1 cellular context compared by ENCODE assay signal in genomic region chr2:62595468-62595867, GRCh38.
TF ChIP-seq lines count a peak whose summit lies in the region.

No MANE protein-coding gene starts in this region.

TF ChIP-seq in SK-N-SH treated with all-trans-retinoic acid at 6 μM for 48 hours, 23 proteins besides CTCF, POLR2A, EP300 and RAD21 (continued from another document):
- TF ChIP-seq CREB5 (CRISPR knock-in tag; IDR thresholded peaks at IDR 0.05; ENCODE audit: low read depth): no peak
- TF ChIP-seq ZFP3 (CRISPR knock-in tag; IDR thresholded peaks at IDR 0.05): no peak
